Comparison of ENCODE assay signal across 19 cellular contexts in genomic region chr16:27108051-27108770, GRCh38. TPM values are rescaled to one million over a fixed set of nuclear protein-coding genes. Genes with fewer than 3 reads are reported as not detected.
DNase-seq lines count a peak whose midpoint lies in the region; ATAC-seq, FAIRE-seq and TF ChIP-seq lines count a peak whose summit lies in the region.
"Had no signal": no experiment of that assay in that cellular context is flagged by ENCODE, and none has a peak within 500 bp of the region (broad histone marks: within the 10 kb centered on the region; RNA-seq: fewer than 3 reads in every experiment).

No MANE protein-coding gene starts in this region.

- no peak for TF ChIP-seq CTCF in K562 (IDR thresholded peaks at IDR 0.05 in 2 of 3, conservative IDR thresholded peaks at IDR 0.05 in 1 of 3; ENCODE audit: insufficient read depth in 2 of 3, low read depth in 1 of 3, low read length in 3 of 3)
- no peak for TF ChIP-seq CTCF in psoas muscle (IDR thresholded peaks at IDR 0.05)

- no peaks in the 10 kb centered on the region for H3K9me3 Mint-ChIP-seq in naive thymus-derived CD8-positive, alpha-beta T cell

- no peak for FAIRE-seq in K562 (lab: Jason Lieb, UNC)
- FAIRE-seq: A549, GM12878 had no signal

- peak overlapping the region in 7 of 10 donors; percentile 10 to 54 (median 32) for H3K4me3 Mint-ChIP-seq in naive thymus-derived CD8-positive, alpha-beta T cell

- no TSS peak for BruUV-seq in K562 (replicated peaks; lab: Mats Ljungman, UMichigan)

- no peak for TF ChIP-seq POLR2A in K562 (conservative IDR thresholded peaks at IDR 0.05)

- H3F3A ChIP-seq in GM23248 (ENCODE audit: insufficient read depth): no peaks in the 10 kb centered on the region

- peaks cover 5 to 19% (median 11%) of the 10 kb centered on the region in 4 donors for H3K4me1 Mint-ChIP-seq in naive thymus-derived CD8-positive, alpha-beta T cell

- H3K27ac ChIP-seq in K562 (ENCODE audit: extremely low read depth, low read depth, low read length) (peak overlapping the region; percentile 45; the same call in 1 of the 3 replicates), psoas muscle (no peak overlapping the region), GM23248 (no peak overlapping the region)
- H3K27ac ChIP-seq: A549; BLaER1 treated with 17β-estradiol and CSF1 and Interleukin-3, amounts not matched to agents 10 nM and 100 nM; HL-60 had no signal

- H3K27me3 Mint-ChIP-seq in naive thymus-derived CD8-positive, alpha-beta T cell: peaks cover 0 to 6% (median 2%) of the 10 kb centered on the region in 5 donors

- H3K4me1 ChIP-seq in K562 (replicated peaks in 1 of 2; ENCODE audit: control insufficient read depth in 2 of 2, insufficient read depth in 2 of 2, low read length in 2 of 2) (peaks cover 0 to 31% of the 10 kb centered on the region in 2 experiments; a peak in 4 of 5 replicates), psoas muscle (no peaks in the 10 kb centered on the region), GM23248 (ENCODE audit: insufficient read depth) (no peaks in the 10 kb centered on the region)

- H3K27ac Mint-ChIP-seq in naive thymus-derived CD8-positive, alpha-beta T cell: peak overlapping the region in 1 of 10 donors; percentile 27

- H3K9me3 ChIP-seq in K562 (replicated peaks; ENCODE audit: control insufficient read depth, insufficient read depth, low read depth, low read length): no peaks in the 10 kb centered on the region
- H3K9me3 ChIP-seq in psoas muscle: no peaks in the 10 kb centered on the region
- H3K9me3 ChIP-seq in GM23248 (ENCODE audit: low read depth): no peaks in the 10 kb centered on the region
- H3K9me3 ChIP-seq: A549 had no signal

- H2AFZ ChIP-seq in K562 (ENCODE audit: low read depth, low read length): no peak overlapping the region
- no peak overlapping the region for H2AFZ ChIP-seq in GM23248

- H3K36me3 ChIP-seq in K562 (ENCODE audit: control insufficient read depth, insufficient read depth, low read length) (no peaks in the 10 kb centered on the region), psoas muscle (ENCODE audit: insufficient read depth in 1 of 2, low read depth in 1 of 2) (no peaks in the 10 kb centered on the region), GM23248 (ENCODE audit: low read depth) (no peaks in the 10 kb centered on the region)
- H3K36me3 ChIP-seq: BLaER1 treated with 17β-estradiol and CSF1 and Interleukin-3, amounts not matched to agents 10 nM and 100 nM had no signal

- DNase-seq in activated effector memory CD4-positive, alpha-beta T cell treated with anti-CD3 and anti-CD28 coated beads, Interleukin-2, amount 50 U/mL, for 16 hours: peak; percentile 39
- no peak for DNase-seq in activated effector memory CD4-positive, alpha-beta T cell treated with Interleukin-2 at 50 U/mL for 16 hours
- DNase-seq in K562 (ENCODE audit: extremely low read depth in 1 of 4, low spot score in 3 of 4) (no peak), psoas muscle (no peak), GM23248 (no peak)
- DNase-seq in naive thymus-derived CD8-positive, alpha-beta T cell: no peak
- DNase-seq in activated CD4-positive, CD25-positive, alpha-beta regulatory T cell (lab: John Stamatoyannopoulos, UW): no peak
- DNase-seq: DND-41; GDM1; NCI-H1417; NCI-H187 treated with DMSO at 0.1 percent for 48 hours; NCI-H2171; NCI-H446; NK-92 treated with Interleukin-12 subunit alpha and Interleukin-12 subunit beta, amount 100 ng/mL, for 24 hours had no signal

- no peaks in the 10 kb centered on the region for H3K36me3 Mint-ChIP-seq in naive thymus-derived CD8-positive, alpha-beta T cell

- H3K4me3 ChIP-seq in K562: no peak overlapping the region
- H3K4me3 ChIP-seq in psoas muscle: no peak overlapping the region
- H3K4me3 ChIP-seq in GM23248: no peak overlapping the region
- H3K4me3 ChIP-seq: A549; BLaER1 treated with 17β-estradiol and CSF1 and Interleukin-3, amounts not matched to agents 10 nM and 100 nM; GM12878 had no signal

- no peaks in the 10 kb centered on the region for H3K79me2 ChIP-seq in K562 (ENCODE audit: control insufficient read depth, insufficient read depth, low read length)
- no peaks in the 10 kb centered on the region for H3K79me2 ChIP-seq in GM23248 (ENCODE audit: insufficient read depth)

- H3K27me3 ChIP-seq in K562 (ENCODE audit: control insufficient read depth in 2 of 2, insufficient read depth in 2 of 2, low read length in 2 of 2) (no peaks in the 10 kb centered on the region; a peak in 1 of 5 replicates), psoas muscle (ENCODE audit: insufficient read depth in 3 of 3, low read length in 2 of 3) (peaks cover 0 to 23% (median 4%) of the 10 kb centered on the region in 3 donors), GM23248 (replicated peaks; ENCODE audit: insufficient read depth) (no peaks in the 10 kb centered on the region)
- H3K27me3 ChIP-seq: BLaER1 treated with 17β-estradiol and CSF1 and Interleukin-3, amounts not matched to agents 10 nM and 100 nM had no signal

- no peak for TF ChIP-seq RAD21 in K562 (CRISPR knock-in tag; conservative IDR thresholded peaks at IDR 0.05 in 1 of 2, IDR thresholded peaks at IDR 0.05 in 1 of 2)

- CTCF ChIA-PET in K562 (lab: Yijun Ruan, JAX; ENCODE audit: low intra/inter-chr PET ratio): no interaction called here

- in situ Hi-C loops in K562 (cut with MboI): no loop called here
- in situ Hi-C loops in GM23248 (cut with MboI): loop anchor here (25.0 kb wide), 3 partner anchors 596 to 1846 kb away; partner anchors contain the start of gene ZKSCAN2

- WGBS in K562 (ENCODE audit: insufficient coverage, low coverage, missing lambda C conversion rate): 59% methylated on average over 12 of the region's 13 CpGs
- WGBS in psoas muscle, 3 donors: 84 to 87% (median 85%) methylated on average over 11 to 13 of the region's 13 CpGs
- WGBS in GM23248 (ENCODE audit: low coverage in 1 of 2, low lambda C conversion rate in 2 of 2, missing lambda C conversion rate in 2 of 2), 2 experiments: 84 to 88% methylated on average over 13 of the region's 13 CpGs

- no peak for TF ChIP-seq EP300 in K562 (IDR thresholded peaks at IDR 0.05; ENCODE audit: low read length)

- H3K4me2 ChIP-seq in K562 (ENCODE audit: insufficient read depth, low read length) (no peak overlapping the region), GM23248 (ENCODE audit: unreplicated experiment) (no peak overlapping the region)
- H3K4me2 ChIP-seq: A549; BLaER1 treated with 17β-estradiol and CSF1 and Interleukin-3, amounts not matched to agents 10 nM and 100 nM had no signal

- H3K9me2 ChIP-seq in GM23248 (ENCODE audit: insufficient read depth): no peaks in the 10 kb centered on the region

- H3K9me1 ChIP-seq in K562 (ENCODE audit: control insufficient read depth, insufficient read depth, low read length): no peaks in the 10 kb centered on the region

- no peaks in the 10 kb centered on the region for H4K20me1 ChIP-seq in K562 (replicated peaks; ENCODE audit: control insufficient read depth, insufficient read depth, low read length)
- H4K20me1 ChIP-seq in GM23248 (ENCODE audit: insufficient read depth): no peaks in the 10 kb centered on the region
- H4K20me1 ChIP-seq: BLaER1 treated with 17β-estradiol and CSF1 and Interleukin-3, amounts not matched to agents 10 nM and 100 nM had no signal

- no peak; the same call in 1 of the 3 replicates for ATAC-seq in K562
- no peak for ATAC-seq in naive thymus-derived CD8-positive, alpha-beta T cell
- ATAC-seq in psoas muscle: no peak
- ATAC-seq: A549, GM12878 had no signal

- POLR2A ChIA-PET in K562 (lab: Yijun Ruan, JAX): interaction anchor here (1.2 kb wide), 1 partner anchor 38 kb away, joined by 4 read pairs; no protein-coding TSS in a partner anchor
- POLR2A ChIA-PET in naive thymus-derived CD8-positive, alpha-beta T cell (lab: Charles Lee): no interaction called here

- no peak overlapping the region; a peak in 1 of 4 replicates for H3K9ac ChIP-seq in K562 (ENCODE audit: insufficient read depth in 1 of 2, low read depth in 2 of 2, low read length in 2 of 2)
- H3K9ac ChIP-seq in GM23248: no peak overlapping the region
- H3K9ac ChIP-seq: BLaER1 treated with 17β-estradiol and CSF1 and Interleukin-3, amounts not matched to agents 10 nM and 100 nM had no signal

- intact Hi-C loops in K562 (cut with micrococcal nuclease) (no loop called here), psoas muscle (cut with DNase I) (loop anchor here in 1 of 2 donors (10.0 kb wide), 2 partner anchors 1273 to 1873 kb away; no protein-coding TSS in a partner anchor)

TF ChIP-seq in K562, 482 proteins besides CTCF, POLR2A, EP300 and RAD21:
- TF ChIP-seq SMAD2 (IDR thresholded peaks at IDR 0.05; ENCODE audit: low read depth, low read length) (no peak), ZBTB26 (CRISPR knock-in tag; IDR thresholded peaks at IDR 0.05) (0 out of 2 replicates have a peak, but pooled peaks have one; percentile 16)

RNA-seq across cellular contexts. Expression of gene C16orf82, which starts 41.5 kb away (rescaled TPM):
- total RNA-seq in K562 (2011; cell fraction: chromatin; rRNA removed; ENCODE audit: low replicate concordance): not detected in 2 replicates
- total RNA-seq in K562 (2011; cell fraction: nucleolus; rRNA removed): not detected in 2 replicates
- not detected in 2 replicates for total RNA-seq in K562 (2011; cell fraction: nucleoplasm; rRNA removed)
- total RNA-seq in K562 (2014; rRNA removed) (not detected in 2 replicates), K562 (2014; rRNA removed; fragmentation: Illumina TruSeq; extraction: Trizol) (not detected in 2 replicates), K562 (2015; rRNA removed; fragmentation: Illumina TruSeq; extraction: Trizol) (not detected in 2 replicates), K562 (2021) (not detected in 2 replicates), psoas muscle (not detected)
- polyA plus RNA-seq in K562 (2011; rRNA removed) (not detected in 2 replicates), K562 (2014; fragmentation: Illumina TruSeq; extraction: Trizol) (not detected in 2 replicates), K562 (2014; fragmentation: Nextera tagmentation; extraction: Ambion mirVana) (not detected), K562 (2014; rRNA removed) (not detected in 2 replicates), psoas muscle (not detected), GM23248 (2016; fragmentation: Nextera tagmentation; extraction: Ambion mirVana) (not detected in 2 replicates)
- not detected in 2 replicates for polyA plus RNA-seq in K562 (2011; cell fraction: cytosol; rRNA removed)
- polyA plus RNA-seq in K562 (2011; cell fraction: nucleus; rRNA removed): not detected in 2 replicates
- polyA plus RNA-seq in K562 (2012): not detected in 2 replicates
- not detected in 2 replicates for polyA minus RNA-seq in K562 (2011; rRNA and poly(A)+ RNA removed)
- polyA minus RNA-seq in K562 (2011; cell fraction: cytosol; rRNA and poly(A)+ RNA removed): not detected in 2 replicates
- polyA minus RNA-seq in K562 (2011; cell fraction: nucleus; rRNA and poly(A)+ RNA removed): not detected in 2 replicates
- total RNA-seq in naive thymus-derived CD8-positive, alpha-beta T cell: not detected
- polyA plus RNA-seq in naive thymus-derived CD8-positive, alpha-beta T cell: not detected
- total RNA-seq in GM23248 (2014; rRNA removed; shearing (Covaris generic)): not detected in 2 replicates
- total RNA-seq: GM12878, RPMI7951 had no signal
- polyA plus RNA-seq: A549, GM12878 had no signal
